Comparison of ENCODE assay signal across 8 cellular contexts in genomic region chr1:21669287-21670058, GRCh38. TPM values are rescaled to one million over a fixed set of nuclear protein-coding genes. Genes with fewer than 3 reads are reported as not detected.
DNase-seq lines count a peak whose midpoint lies in the region; ATAC-seq and TF ChIP-seq lines count a peak whose summit lies in the region.

TSS of gene RAP1GAP (minus strand) at chr1:21669357. CDS start at chr1:21620032, 49,325 bp downstream.

- peak; percentile 32 for DNase-seq in DMS79 treated with DMSO at 0.1 percent for 48 hours (lab: John Stamatoyannopoulos, UW)
- DNase-seq in DMS79 (lab: John Stamatoyannopoulos, UW) = no peak
- peak; percentile 77 for DNase-seq in NCI-H69 (lab: John Stamatoyannopoulos, UW)
- DNase-seq in adipocyte (ENCODE audit: low read depth) = peak; percentile 64
- no peak for DNase-seq in gastrocnemius medialis

- TF ChIP-seq POLR2A in gastrocnemius medialis (IDR thresholded peaks at IDR 0.05) = no peak

- no peak for ATAC-seq in gastrocnemius medialis
- ATAC-seq in GM21526 (IDR thresholded peaks at IDR 0.05; ENCODE audit: low FRiP score, unreplicated experiment) = no peak
- no peak for ATAC-seq in HG02610 (IDR thresholded peaks at IDR 0.05; ENCODE audit: unreplicated experiment)

- H3K36me3 ChIP-seq in adipocyte (ENCODE audit: control insufficient read depth, insufficient read depth, low read length, severe bottlenecking) = no peaks in the 10 kb centered on the region
- no peaks in the 10 kb centered on the region for H3K36me3 ChIP-seq in gastrocnemius medialis

- in situ Hi-C loops in gastrocnemius medialis (cut with MboI; ENCODE audit: low sequenced_read_pairs in 4 of 4) = loop anchor here in 1 of 4 donors (25.0 kb wide), 1 partner anchor 432 kb away; no protein-coding TSS in a partner anchor

- no peaks in the 10 kb centered on the region for H3K9me3 ChIP-seq in adipocyte (ENCODE audit: control insufficient read depth, low read length)
- no peaks in the 10 kb centered on the region for H3K9me3 ChIP-seq in gastrocnemius medialis

- H3K27me3 ChIP-seq in adipocyte (replicated peaks; ENCODE audit: control insufficient read depth, insufficient read depth, low read length) (no peaks in the 10 kb centered on the region), gastrocnemius medialis (peaks cover 52 to 64% (median 61%) of the 10 kb centered on the region in 3 donors)

- TF ChIP-seq CTCF in gastrocnemius medialis (IDR thresholded peaks at IDR 0.05 in 4 of 5, conservative IDR thresholded peaks at IDR 0.05 in 1 of 5) = no peak

- H3K27ac ChIP-seq in gastrocnemius medialis = no peak within 1 kb of the TSS

- intact Hi-C loops in gastrocnemius medialis (cut with DNase I; ENCODE audit: low total_unique reads) = no loop called here

- H3K4me3 ChIP-seq in adipocyte (ENCODE audit: low read length) (peak within 1 kb of the TSS; percentile 57), iPS-11a (ENCODE audit: low read depth, low read length) (peak within 1 kb of the TSS; percentile 54), gastrocnemius medialis (peak within 1 kb of the TSS; percentile 1 to 32 (median 14))

- H3K9ac ChIP-seq in adipocyte (ENCODE audit: low read length) = peak within 1 kb of the TSS; percentile 13

- H3K4me1 ChIP-seq in adipocyte (ENCODE audit: control insufficient read depth, insufficient read depth, low read length) = peaks cover 43% of the 10 kb centered on the region
- peaks cover 24 to 31% of the 10 kb centered on the region in 2 donors for H3K4me1 ChIP-seq in gastrocnemius medialis

RNA-seq across cellular contexts. Expression of gene RAP1GAP, which starts in this region (rescaled TPM):
- under 1 TPM in 2 of 4 donors, not detected in 2; 0.46 to 0.75 TPM for total RNA-seq in gastrocnemius medialis

Comparison
In these comparisons a context has a peak if more than half of its experiments do, and no peak if none do; other contexts are left out.
1. DNase-seq: peak in DMS79 treated with DMSO at 0.1 percent for 48 hours (single experiment), NCI-H69 (single experiment) and adipocyte (single experiment); none in DMS79 (single experiment) and gastrocnemius medialis (0 of 2).
2. Peak in every context shown above with its lines, with median percentiles within 50 percentile points of each other: H3K4me3 ChIP-seq.